ENCODE assay signal across 8 cellular contexts in the genomic region with DNA sequence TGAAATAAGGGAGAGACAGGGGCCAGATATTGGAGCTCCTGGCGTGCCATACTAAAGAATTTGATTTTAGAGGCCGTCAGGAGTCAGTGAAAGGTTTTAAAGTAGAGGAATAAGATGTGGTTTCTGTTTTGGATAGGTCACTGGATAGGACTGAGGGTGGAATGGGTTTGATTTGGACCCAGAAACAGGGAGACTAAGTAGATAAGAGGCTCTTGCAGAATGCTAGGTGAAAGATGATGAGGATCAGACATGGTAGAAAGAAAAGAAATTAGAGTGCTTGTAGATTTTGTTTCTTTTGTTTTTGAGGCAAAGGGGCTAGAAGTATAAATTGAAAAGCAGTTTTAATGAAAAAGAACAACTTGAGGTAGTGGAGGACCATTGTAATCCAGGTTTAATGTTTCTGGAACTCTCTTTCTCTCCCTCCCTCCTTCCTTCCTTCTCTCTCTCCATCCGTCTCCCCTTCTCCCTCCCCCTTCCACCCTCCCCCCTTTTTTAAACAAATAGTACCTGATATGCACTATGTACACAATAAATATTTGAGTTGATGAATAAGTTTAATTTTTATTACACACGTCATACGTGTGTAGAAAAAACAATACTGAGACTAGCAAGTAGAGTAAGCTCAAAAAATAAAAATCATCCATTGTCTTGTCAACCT. TPM values are rescaled to one million over a fixed set of nuclear protein-coding genes. Genes with fewer than 3 reads are reported as not detected.
A peak's percentile ranks its signal among the peaks of the same experiment; 100 is the strongest.
DNase-seq lines count a peak whose midpoint lies in the region; ATAC-seq, FAIRE-seq and TF ChIP-seq lines count a peak whose summit lies in the region.

No MANE protein-coding gene starts in this region.

- H2AFZ ChIP-seq in smooth muscle cell (ENCODE audit: low read depth), result no peak overlapping the region

- peak overlapping the region; percentile 96 for H3K4me3 Mint-ChIP-seq in glutamatergic neuron (ENCODE audit: unreplicated experiment)

- H3K79me2 ChIP-seq in smooth muscle cell (ENCODE audit: low read depth), result peaks cover 67% of the 10 kb centered on the region

- no peaks in the 10 kb centered on the region for H3K36me3 Mint-ChIP-seq in glutamatergic neuron (ENCODE audit: unreplicated experiment)

- peaks cover 4% of the 10 kb centered on the region for H3K27me3 Mint-ChIP-seq in glutamatergic neuron (ENCODE audit: unreplicated experiment)

- TF ChIP-seq CTCF in WI38 (IDR thresholded peaks at IDR 0.05; ENCODE audit: low read depth, low read length) (no peak), glutamatergic neuron (IDR thresholded peaks at IDR 0.05; ENCODE audit: partially characterized antibody, unreplicated experiment) (no peak), smooth muscle cell (IDR thresholded peaks at IDR 0.05; ENCODE audit: borderline replicate concordance, insufficient read depth, poor library complexity, severe bottlenecking) (no peak)

- peaks cover 62% of the 10 kb centered on the region for H4K20me1 ChIP-seq in smooth muscle cell (ENCODE audit: low read depth)

- H3K27me3 ChIP-seq in H7 (ENCODE audit: control insufficient read depth, insufficient read depth, low read length), result no peaks in the 10 kb centered on the region; the same call in 1 of the 2 replicates
- no peaks in the 10 kb centered on the region for H3K27me3 ChIP-seq in smooth muscle cell (ENCODE audit: low read depth)

- peaks cover 8% of the 10 kb centered on the region for H3F3A ChIP-seq in smooth muscle cell (ENCODE audit: low read depth)

- peak overlapping the region; percentile 92 for H3K27ac Mint-ChIP-seq in glutamatergic neuron (ENCODE audit: unreplicated experiment)

- H3K4me1 Mint-ChIP-seq in glutamatergic neuron (ENCODE audit: low read depth, unreplicated experiment), result peaks cover 52% of the 10 kb centered on the region

- DNase-seq in H7, result no peak
- no peak for DNase-seq in glutamatergic neuron
- no peak for DNase-seq in smooth muscle cell (lab: John Stamatoyannopoulos, UW; ENCODE audit: unreplicated experiment)
- DNase-seq in HTR-8/SVneo (ENCODE audit: insufficient read length, low spot score), result no peak

- H3K4me3 ChIP-seq in H7 (ENCODE audit: insufficient read depth, low read depth, low read length) (peak overlapping the region; percentile 62; the same call in 1 of the 2 replicates), WI38 (ENCODE audit: low read depth, low read length) (peak overlapping the region; percentile 75), smooth muscle cell (peak overlapping the region; percentile 61)

- H3K9me3 ChIP-seq in smooth muscle cell (replicated peaks; ENCODE audit: low read depth), result no peaks in the 10 kb centered on the region

- no peak for ATAC-seq in GM18502 (IDR thresholded peaks at IDR 0.05; ENCODE audit: poor library complexity, unreplicated experiment)
- ATAC-seq in GM19467 (IDR thresholded peaks at IDR 0.05; ENCODE audit: unreplicated experiment), result no peak
- ATAC-seq in HG02981 (IDR thresholded peaks at IDR 0.05; ENCODE audit: unreplicated experiment), result no peak

- peak overlapping the region; percentile 90 for H3K27ac ChIP-seq in smooth muscle cell (ENCODE audit: low read depth)

- H3K36me3 ChIP-seq in H7 (replicated peaks; ENCODE audit: control insufficient read depth, insufficient read depth, low read length) (no peaks in the 10 kb centered on the region), smooth muscle cell (ENCODE audit: low read depth) (no peaks in the 10 kb centered on the region)

- peak overlapping the region; percentile 93 for H3K4me2 ChIP-seq in smooth muscle cell

- peaks cover 50% of the 10 kb centered on the region for H3K4me1 ChIP-seq in smooth muscle cell (ENCODE audit: low read depth)

- no peak for FAIRE-seq in HTR-8/SVneo (lab: Jason Lieb, UNC)

- peaks cover 6% of the 10 kb centered on the region for H3K9me3 Mint-ChIP-seq in glutamatergic neuron (ENCODE audit: unreplicated experiment)

- H3K9ac ChIP-seq in smooth muscle cell (ENCODE audit: low read depth), result peak overlapping the region; percentile 88

- WGBS in smooth muscle cell (ENCODE audit: low lambda C conversion rate), result 38% methylated on average over 5 of the region's 5 CpGs

RNA-seq across cellular contexts. Expression of gene NDUFV2, which starts 1.9 kb away (rescaled TPM):
- total RNA-seq in H7 (2014; rRNA removed; shearing (Covaris generic)), result 189 and 220 TPM in 2 replicates
- 133 TPM for total RNA-seq in glutamatergic neuron (ENCODE audit: unreplicated experiment)
- 117 and 131 TPM in 2 replicates for total RNA-seq in smooth muscle cell
- 153 and 200 TPM in 2 replicates for polyA plus RNA-seq in smooth muscle cell

RNA-seq across cellular contexts. Expression of gene ANKRD12, which starts 32.2 kb away (rescaled TPM):
- 3.2 and 11.3 TPM in 2 replicates for total RNA-seq in H7 (2014; rRNA removed; shearing (Covaris generic))
- total RNA-seq in glutamatergic neuron (ENCODE audit: unreplicated experiment), result 41.6 TPM
- 28.8 and 36.3 TPM in 2 replicates for total RNA-seq in smooth muscle cell
- 40.3 and 43.7 TPM in 2 replicates for polyA plus RNA-seq in smooth muscle cell
